In genomic region chr20:63540417-63541186, GRCh38 we compare ENCODE assay signal across 1 cellular context.
TF ChIP-seq lines count a peak whose summit lies in the region.

No MANE protein-coding gene starts in this region.

TF ChIP-seq in GM23338, 12 proteins besides CTCF, POLR2A, EP300 and RAD21:
- no peak for TF ChIP-seq REST (IDR thresholded peaks at IDR 0.05; ENCODE audit: unreplicated experiment)
- TF ChIP-seq ZNF114 (CRISPR knock-in tag; IDR thresholded peaks at IDR 0.05): no peak
- no peak for TF ChIP-seq JUNB (IDR thresholded peaks at IDR 0.05; ENCODE audit: unreplicated experiment)
- no peak for TF ChIP-seq POLR2AphosphoS5 (IDR thresholded peaks at IDR 0.05; ENCODE audit: low read depth)
- TF ChIP-seq EZH2 (IDR thresholded peaks at IDR 0.05; ENCODE audit: low read depth, unreplicated experiment): no peak
- no peak for TF ChIP-seq CREB1 (CRISPR knock-in tag; IDR thresholded peaks at IDR 0.05; ENCODE audit: low read depth)
- TF ChIP-seq ZNF331 (CRISPR knock-in tag; IDR thresholded peaks at IDR 0.05; ENCODE audit: low read depth): no peak
- TF ChIP-seq ETS1 (IDR thresholded peaks at IDR 0.05): no peak
- no peak for TF ChIP-seq ZNF462 (CRISPR knock-in tag; IDR thresholded peaks at IDR 0.05)
- no peak for TF ChIP-seq NANOG (IDR thresholded peaks at IDR 0.05; ENCODE audit: borderline replicate concordance)
- TF ChIP-seq EZH2phosphoT487 (IDR thresholded peaks at IDR 0.05; ENCODE audit: unreplicated experiment): no peak
- no peak for TF ChIP-seq STAT1 (IDR thresholded peaks at IDR 0.05; ENCODE audit: unreplicated experiment)
TF ChIP-seq in GM23338: peak in this region for 0.
